ENCODE assay signal across 31 cellular contexts in genomic region chr6:17405944-17406245, GRCh38. TPM values are rescaled to one million over a fixed set of nuclear protein-coding genes. Genes with fewer than 3 reads are reported as not detected.
DNase-seq lines count a peak whose midpoint lies in the region; ATAC-seq and TF ChIP-seq lines count a peak whose summit lies in the region.
"Had no signal": no experiment of that assay in that cellular context is flagged by ENCODE, and none has a peak within 500 bp of the region (broad histone marks: within the 10 kb centered on the region; RNA-seq: fewer than 3 reads in every experiment).

No MANE protein-coding gene starts in this region.

- H3K4me2 ChIP-seq in BLaER1: peak overlapping the region; percentile 9; the same call in 1 of the 2 replicates
- H3K4me2 ChIP-seq in mesenchymal stem cell (ENCODE audit: low read length, poor library complexity, severe bottlenecking): no peak overlapping the region
- H3K4me2 ChIP-seq: neural progenitor cell had no signal

- no peak overlapping the region for H2BK12ac ChIP-seq in mesenchymal stem cell (ENCODE audit: low read length in 2 of 2)

- H3K4me3 ChIP-seq in BLaER1 (no peak overlapping the region), mucosa of descending colon (no peak overlapping the region), mesenchymal stem cell (ENCODE audit: insufficient read depth in 1 of 2, low read depth in 1 of 2, low read length in 2 of 2) (no peak overlapping the region)
- H3K4me3 ChIP-seq: A549, neural progenitor cell, SK-N-MC, spleen, testis, vagina had no signal

- H3K27me3 Mint-ChIP-seq in chondrocyte (ENCODE audit: low read depth): no peaks in the 10 kb centered on the region
- H3K27me3 Mint-ChIP-seq: activated naive CD8-positive, alpha-beta T cell treated with anti-CD3 and anti-CD28 coated beads, Interleukin-2, amount 10 ng/mL, durations not matched to agents 7 days and 5 days had no signal

- H3K9ac ChIP-seq in BLaER1 (no peak overlapping the region), mesenchymal stem cell (ENCODE audit: low read length) (no peak overlapping the region)
- H3K9ac ChIP-seq: neural progenitor cell, parathyroid adenoma had no signal

- H3K18ac ChIP-seq in mesenchymal stem cell (ENCODE audit: low read depth in 1 of 2, low read length in 2 of 2): no peak overlapping the region

- H4K20me1 ChIP-seq in BLaER1: no peaks in the 10 kb centered on the region

- H2BK5ac ChIP-seq in mesenchymal stem cell (ENCODE audit: low read depth, low read length, poor library complexity, severe bottlenecking): no peak overlapping the region

- H2BK120ac ChIP-seq in mesenchymal stem cell (ENCODE audit: low read depth, low read length): no peak overlapping the region

- no peak overlapping the region for H3K4ac ChIP-seq in mesenchymal stem cell (ENCODE audit: low read depth in 1 of 2, low read length in 2 of 2)

- peaks cover 29% of the 10 kb centered on the region for H3K79me1 ChIP-seq in mesenchymal stem cell (replicated peaks; ENCODE audit: low read length, poor library complexity, severe bottlenecking)

- WGBS in mesenchymal stem cell: 98% methylated on average over 6 of the region's 8 CpGs

- no peak for DNase-seq in chondrocyte (ENCODE audit: low spot score)
- DNase-seq in mucosa of descending colon: peak in 2 of 3 donors; percentile 46 to 49
- no peak for DNase-seq in GM10266 (ENCODE audit: extremely low spot score)
- no peak for DNase-seq in mesenchymal stem cell
- no peak for DNase-seq in UCSD-AML1 (lab: John Stamatoyannopoulos, UW; ENCODE audit: unreplicated experiment)
- DNase-seq: activated CD4-positive, alpha-beta T cell treated with anti-CD3 and anti-CD28 coated beads, Interleukin-2, amount 50 U/mL, for 4 hours; activated CD4-positive, CD25-positive, alpha-beta regulatory T cell; activated gamma-delta T cell treated with Interleukin-2 at 50 U/mL for 16 hours; activated naive CD8-positive, alpha-beta T cell treated with anti-CD3 and anti-CD28 coated beads, Interleukin-2, amount 10 ng/mL, durations not matched to agents 7 days and 5 days; activated T-cell treated with anti-CD3 and anti-CD28 coated beads, Interleukin-2, amount 50 U/mL, for 48 hours; AML-193; aorta; CD4-positive, alpha-beta memory T cell; EL; head of caudate nucleus; NCI-H446 treated with DMSO at 0.1 percent for 48 hours; NCI-H774; spleen; stimulated activated CD4-positive, alpha-beta T cell treated with anti-CD3 and anti-CD28 coated beads, Interleukin-2, amount 100 ng/mL, for 24 hours; stimulated activated naive CD8-positive, alpha-beta T cell treated with anti-CD3 and anti-CD28 coated beads, Interleukin-15, Interleukin-2, amounts not matched to agents 100 U/mL and 50 U/mL, for 24 hours; testis had no signal

- peaks cover 9% of the 10 kb centered on the region for H3K9me3 ChIP-seq in BLaER1
- H3K9me3 ChIP-seq in mucosa of descending colon: no peaks in the 10 kb centered on the region
- peaks cover 12% of the 10 kb centered on the region for H3K9me3 ChIP-seq in mesenchymal stem cell (ENCODE audit: control insufficient read depth, low read length)
- H3K9me3 ChIP-seq: testis, vagina had no signal

- peaks cover 13% of the 10 kb centered on the region for H3K36me3 Mint-ChIP-seq in chondrocyte (ENCODE audit: low read depth)
- H3K36me3 Mint-ChIP-seq: activated naive CD8-positive, alpha-beta T cell treated with anti-CD3 and anti-CD28 coated beads, Interleukin-2, amount 10 ng/mL, durations not matched to agents 7 days and 5 days; CD4-positive, alpha-beta memory T cell had no signal

- H4K8ac ChIP-seq in mesenchymal stem cell (ENCODE audit: low read length): no peak overlapping the region

- H3K27ac Mint-ChIP-seq in chondrocyte (ENCODE audit: unreplicated experiment): peak overlapping the region; percentile 60
- H3K27ac Mint-ChIP-seq: activated naive CD8-positive, alpha-beta T cell treated with anti-CD3 and anti-CD28 coated beads, Interleukin-2, amount 10 ng/mL, durations not matched to agents 7 days and 5 days; CD4-positive, alpha-beta memory T cell; dendritic cell treated with granulocyte-macrophage colony-stimulating factor and Interleukin-4, amounts not matched to agents 40 ng/mL and 50 ng/mL, for 4 days; neural progenitor cell had no signal

- intact Hi-C loops in mucosa of descending colon (cut with DNase I, micrococcal nuclease): no loop called here

- no peak overlapping the region for H4K91ac ChIP-seq in mesenchymal stem cell (ENCODE audit: low read length)

- no peak overlapping the region for H2AK5ac ChIP-seq in mesenchymal stem cell (ENCODE audit: low read length, severe bottlenecking)

- 0 out of 2 replicates have a peak, but pooled peaks cover 4% of the 10 kb centered on the region for H3K36me3 ChIP-seq in BLaER1
- no peaks in the 10 kb centered on the region for H3K36me3 ChIP-seq in mucosa of descending colon (ENCODE audit: low read depth)
- H3K36me3 ChIP-seq in mesenchymal stem cell (ENCODE audit: control insufficient read depth in 1 of 2, insufficient read depth in 2 of 2, low read depth in 1 of 2, low read length in 2 of 2): no peaks in the 10 kb centered on the region
- H3K36me3 ChIP-seq: neural progenitor cell, spleen, vagina had no signal

- no peak overlapping the region for H3K4me3 Mint-ChIP-seq in chondrocyte (ENCODE audit: unreplicated experiment)
- H3K4me3 Mint-ChIP-seq: activated naive CD8-positive, alpha-beta T cell treated with anti-CD3 and anti-CD28 coated beads, Interleukin-2, amount 10 ng/mL, durations not matched to agents 7 days and 5 days; CD4-positive, alpha-beta memory T cell; dendritic cell treated with granulocyte-macrophage colony-stimulating factor and Interleukin-4, amounts not matched to agents 40 ng/mL and 50 ng/mL, for 4 days; neural progenitor cell had no signal

- peaks cover 10% of the 10 kb centered on the region; the same call in 1 of the 2 replicates for H3K4me1 ChIP-seq in BLaER1
- H3K4me1 ChIP-seq in mucosa of descending colon (ENCODE audit: low read depth): no peaks in the 10 kb centered on the region
- H3K4me1 ChIP-seq in mesenchymal stem cell (ENCODE audit: control insufficient read depth, insufficient read depth, low read depth, low read length): peaks cover 4% of the 10 kb centered on the region
- H3K4me1 ChIP-seq: neural progenitor cell, spleen, testis, vagina had no signal

- H3K9me3 Mint-ChIP-seq in chondrocyte (ENCODE audit: low read depth): no peaks in the 10 kb centered on the region
- H3K9me3 Mint-ChIP-seq: dendritic cell treated with granulocyte-macrophage colony-stimulating factor and Interleukin-4, amounts not matched to agents 40 ng/mL and 50 ng/mL, for 4 days had no signal

- no peak overlapping the region for H3K23ac ChIP-seq in mesenchymal stem cell (ENCODE audit: low read length in 2 of 2)

- ATAC-seq in GM19324 (IDR thresholded peaks at IDR 0.05; ENCODE audit: low FRiP score, unreplicated experiment): peak; percentile 29
- peak; percentile 75 for ATAC-seq in mucosa of descending colon
- no peak for ATAC-seq in HG03175 (IDR thresholded peaks at IDR 0.05; ENCODE audit: unreplicated experiment)
- ATAC-seq: A549; stimulated activated naive CD8-positive, alpha-beta T cell treated with anti-CD3 and anti-CD28 coated beads, Interleukin-15, Interleukin-2, amounts not matched to agents 100 U/mL and 50 U/mL, for 24 hours had no signal

- no peak overlapping the region for H3K14ac ChIP-seq in mesenchymal stem cell (ENCODE audit: low read length in 2 of 2)

- TF ChIP-seq CTCF in chondrocyte (IDR thresholded peaks at IDR 0.05): no peak
- TF ChIP-seq CTCF in mucosa of descending colon (IDR thresholded peaks at IDR 0.05): no peak
- TF ChIP-seq CTCF in GM10266 (IDR thresholded peaks at IDR 0.05; ENCODE audit: control insufficient read depth, insufficient read depth, low read depth, missing control alignments): no peak

- H2AFZ ChIP-seq in mesenchymal stem cell (ENCODE audit: low read depth, low read length): no peak overlapping the region
- H2AFZ ChIP-seq: neural progenitor cell, parathyroid adenoma had no signal

- H3K27me3 ChIP-seq in BLaER1: no peaks in the 10 kb centered on the region
- no peaks in the 10 kb centered on the region for H3K27me3 ChIP-seq in mesenchymal stem cell (ENCODE audit: control insufficient read depth in 1 of 2, insufficient read depth in 1 of 2, low read length in 2 of 2)
- H3K27me3 ChIP-seq: neural progenitor cell, spleen, testis, vagina had no signal

- H2BK15ac ChIP-seq in mesenchymal stem cell (ENCODE audit: low read depth, poor library complexity, severe bottlenecking): no peak overlapping the region

- H3K27ac ChIP-seq in BLaER1 (no peak overlapping the region), mesenchymal stem cell (ENCODE audit: low read length, poor library complexity, severe bottlenecking) (no peak overlapping the region)
- H3K27ac ChIP-seq: neural progenitor cell, parathyroid adenoma, SK-N-MC, spleen, testis, vagina had no signal

- peaks cover 43% of the 10 kb centered on the region for H3K4me1 Mint-ChIP-seq in chondrocyte (ENCODE audit: low read depth)
- H3K4me1 Mint-ChIP-seq: activated naive CD8-positive, alpha-beta T cell treated with anti-CD3 and anti-CD28 coated beads, Interleukin-2, amount 10 ng/mL, durations not matched to agents 7 days and 5 days; CD4-positive, alpha-beta memory T cell; neural progenitor cell had no signal

RNA-seq across cellular contexts. Expression of gene CAP2, which starts 12.5 kb away (rescaled TPM):
- total RNA-seq in chondrocyte (76.6 to 90.4 TPM (median 86.1 TPM) in 3 replicates), mucosa of descending colon (10 to 100 TPM in 1 of 3 donors, 1 to 10 TPM in 2; 2.2 to 56.1 (median 3.4) TPM)
- polyA plus RNA-seq in mesenchymal stem cell (2013, experiment 1 of 2): 39.1 TPM
- polyA plus RNA-seq in mesenchymal stem cell (2013, experiment 2 of 2): 39.0 TPM
- total RNA-seq: activated naive CD8-positive, alpha-beta T cell treated with anti-CD3 and anti-CD28 coated beads, Interleukin-2, amount 10 ng/mL, durations not matched to agents 7 days and 5 days; CD4-positive, alpha-beta memory T cell; T-helper 1 cell treated with Interleukin-12 subunit alpha and Interleukin-12 subunit beta and Interleukin-4 antibody, amounts not matched to agents 30 ng/mL and 1 ng/mL, for 36 hours had no signal
- polyA plus RNA-seq: CD4-positive, alpha-beta memory T cell had no signal

Comparison
In these comparisons a context has a peak if more than half of its experiments do, and no peak if none do; other contexts are left out.
1. DNase-seq: peak in mucosa of descending colon (2 of 3); none in chondrocyte (single experiment), GM10266 (single experiment), mesenchymal stem cell (single experiment) and UCSD-AML1 (single experiment).